26 cellular contexts compared by ENCODE assay signal in genomic region chr2:198114064-198114463, GRCh38.
"Had no signal": no experiment of that assay in that cellular context is flagged by ENCODE, and none has a peak within 500 bp of the region (broad histone marks: within the 10 kb centered on the region; RNA-seq: fewer than 3 reads in every experiment).

No MANE protein-coding gene starts in this region.

- H3K36me3 ChIP-seq: Peyer's patch had no signal

- ATAC-seq: activated CD4-positive, alpha-beta T cell treated with anti-CD3 and anti-CD28 coated beads for 36 hours; activated CD4-positive, CD25-positive, alpha-beta regulatory T cell treated with anti-CD3 and anti-CD28 coated beads, Interleukin-2, amount 50 U/mL, for 24 hours; activated naive CD8-positive, alpha-beta T cell treated with anti-CD3 and anti-CD28 coated beads, Interleukin-2, amount 50 U/mL, for 24 hours; activated T-cell treated with anti-CD3 and anti-CD28 coated beads, Interleukin-2, amount 50 U/mL, for 4 hours; PC-3; WTC11 had no signal

- DNase-seq: activated CD4-positive, alpha-beta memory T cell treated with anti-CD3 and anti-CD28 coated beads for 36 hours; activated CD4-positive, alpha-beta T cell treated with anti-CD3 and anti-CD28 coated beads for 36 hours; activated CD4-positive, alpha-beta T cell treated with anti-CD3 and anti-CD28 coated beads, Interleukin-2, amount 50 U/mL, for 1 hour; activated CD8-positive, alpha-beta memory T cell treated with anti-CD3 and anti-CD28 coated beads, Interleukin-2, amount 50 U/mL, for 4 hours; activated gamma-delta T cell treated with Interleukin-2 at 50 U/mL for 16 hours; activated naive CD4-positive, alpha-beta T cell treated with anti-CD3 and anti-CD28 coated beads for 36 hours; activated naive CD8-positive, alpha-beta T cell treated with anti-CD3 and anti-CD28 coated beads, Interleukin-2, amount 50 U/mL, for 24 hours; activated T-cell treated with anti-CD3 and anti-CD28 coated beads for 4 hours; activated T-cell treated with anti-CD3 and anti-CD28 coated beads, Interleukin-2, amount 50 U/mL, for 4 hours; anterior cingulate cortex; NCI-H1092 treated with DMSO at 0.1 percent for 48 hours; NCI-H1417; NCI-H146; NCI-H187; NCI-H2029 treated with DMSO at 0.1 percent for 48 hours; NCI-H2107; NCI-H2171; NCI-H510A; NCI-H526; NCI-H748 treated with DMSO at 0.1 percent for 48 hours; NK-92 treated with Interleukin-12 subunit alpha and Interleukin-12 subunit beta, amount 100 ng/mL, for 24 hours; PC-3; Peyer's patch; RPMI8226 had no signal

- H3K27me3 ChIP-seq: Peyer's patch had no signal

- H3K4me3 ChIP-seq: Peyer's patch had no signal

- H3K9me3 ChIP-seq: Peyer's patch had no signal

- H3K4me1 ChIP-seq: Peyer's patch had no signal

- H3K27ac ChIP-seq: Peyer's patch had no signal
